In the genomic region with DNA sequence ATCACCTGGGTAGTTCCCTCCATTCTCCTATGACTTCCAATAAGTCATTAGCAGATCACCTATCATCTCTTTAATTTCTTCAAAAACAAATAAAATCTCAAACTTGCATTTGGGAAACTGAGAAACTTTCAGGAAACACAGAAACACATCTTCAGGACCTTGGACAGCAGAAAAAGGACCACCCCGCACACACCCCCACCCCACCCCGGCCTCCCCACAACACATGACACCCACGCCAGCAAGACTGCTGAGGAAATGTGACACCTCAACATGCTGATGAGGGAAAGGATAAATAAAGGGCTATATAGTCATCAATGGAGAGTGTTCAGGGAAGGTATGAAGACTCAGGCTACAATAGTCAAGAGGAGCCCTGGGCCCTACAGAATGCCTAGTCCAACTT, we compare ENCODE assay signal across 1 cellular context.
A peak's percentile ranks its signal among the peaks of the same experiment; 100 is the strongest.
TF ChIP-seq lines count a peak whose summit lies in the region.

No MANE protein-coding gene starts in this region.

TF ChIP-seq in GM23338, 12 proteins besides CTCF, POLR2A, EP300 and RAD21 (continued from another document):
- TF ChIP-seq, protein P1, sequence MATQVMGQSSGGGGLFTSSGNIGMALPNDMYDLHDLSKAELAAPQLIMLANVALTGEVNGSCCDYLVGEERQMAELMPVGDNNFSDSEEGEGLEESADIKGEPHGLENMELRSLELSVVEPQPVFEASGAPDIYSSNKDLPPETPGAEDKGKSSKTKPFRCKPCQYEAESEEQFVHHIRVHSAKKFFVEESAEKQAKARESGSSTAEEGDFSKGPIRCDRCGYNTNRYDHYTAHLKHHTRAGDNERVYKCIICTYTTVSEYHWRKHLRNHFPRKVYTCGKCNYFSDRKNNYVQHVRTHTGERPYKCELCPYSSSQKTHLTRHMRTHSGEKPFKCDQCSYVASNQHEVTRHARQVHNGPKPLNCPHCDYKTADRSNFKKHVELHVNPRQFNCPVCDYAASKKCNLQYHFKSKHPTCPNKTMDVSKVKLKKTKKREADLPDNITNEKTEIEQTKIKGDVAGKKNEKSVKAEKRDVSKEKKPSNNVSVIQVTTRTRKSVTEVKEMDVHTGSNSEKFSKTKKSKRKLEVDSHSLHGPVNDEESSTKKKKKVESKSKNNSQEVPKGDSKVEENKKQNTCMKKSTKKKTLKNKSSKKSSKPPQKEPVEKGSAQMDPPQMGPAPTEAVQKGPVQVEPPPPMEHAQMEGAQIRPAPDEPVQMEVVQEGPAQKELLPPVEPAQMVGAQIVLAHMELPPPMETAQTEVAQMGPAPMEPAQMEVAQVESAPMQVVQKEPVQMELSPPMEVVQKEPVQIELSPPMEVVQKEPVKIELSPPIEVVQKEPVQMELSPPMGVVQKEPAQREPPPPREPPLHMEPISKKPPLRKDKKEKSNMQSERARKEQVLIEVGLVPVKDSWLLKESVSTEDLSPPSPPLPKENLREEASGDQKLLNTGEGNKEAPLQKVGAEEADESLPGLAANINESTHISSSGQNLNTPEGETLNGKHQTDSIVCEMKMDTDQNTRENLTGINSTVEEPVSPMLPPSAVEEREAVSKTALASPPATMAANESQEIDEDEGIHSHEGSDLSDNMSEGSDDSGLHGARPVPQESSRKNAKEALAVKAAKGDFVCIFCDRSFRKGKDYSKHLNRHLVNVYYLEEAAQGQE (IDR thresholded peaks at IDR 0.05; ENCODE audit: unreplicated experiment): peak; percentile 70
